Comparison of ENCODE assay signal across 22 cellular contexts in the genomic region with DNA sequence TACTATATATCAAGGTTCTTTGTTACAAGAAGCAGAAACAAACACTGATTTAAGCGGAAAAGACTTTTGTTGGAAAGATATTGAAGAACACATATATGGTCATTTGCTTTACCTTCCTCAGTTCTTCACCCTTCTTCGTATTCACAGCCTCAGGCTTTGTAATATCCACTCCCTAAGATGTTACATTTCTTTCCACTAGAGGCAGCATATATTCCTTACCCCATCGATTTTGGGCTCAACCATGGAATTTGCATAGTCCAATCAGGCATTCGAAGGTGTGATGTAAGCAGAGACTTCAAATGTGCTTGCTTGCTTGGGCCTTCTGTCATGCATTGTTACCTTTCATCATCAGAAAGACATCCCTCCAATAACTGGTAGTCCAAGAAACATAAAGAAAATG.
DNase-seq lines count a peak whose midpoint lies in the region; ATAC-seq, FAIRE-seq and TF ChIP-seq lines count a peak whose summit lies in the region.
"Had no signal": no experiment of that assay in that cellular context is flagged by ENCODE, and none has a peak within 500 bp of the region (broad histone marks: within the 10 kb centered on the region; RNA-seq: fewer than 3 reads in every experiment).

No MANE protein-coding gene starts in this region.

- no peaks in the 10 kb centered on the region for H3K23me2 ChIP-seq in H1 (ENCODE audit: low read depth, low read length)

- FAIRE-seq in H1 (lab: Jason Lieb, UNC): no peak

- H2AFZ ChIP-seq in OCI-LY1 (ENCODE audit: low read length): no peak overlapping the region
- no peak overlapping the region for H2AFZ ChIP-seq in H1 (ENCODE audit: low read length)

- peak; percentile 14 to 20; a peak in 1 of 4 replicates for TF ChIP-seq RAD21 in H1 (IDR thresholded peaks at IDR 0.05 in 1 of 2, conservative IDR thresholded peaks at IDR 0.05 in 1 of 2; ENCODE audit: low read depth in 2 of 2, low read length in 2 of 2)

- no peak overlapping the region for H3K9ac ChIP-seq in OCI-LY1 (ENCODE audit: low read length)
- no peak overlapping the region for H3K9ac ChIP-seq in H1 (replicated peaks in 1 of 4; ENCODE audit: extremely low read depth in 1 of 4, low read depth in 3 of 4, low read length in 3 of 4)

- no peaks in the 10 kb centered on the region for H3K9me3 ChIP-seq in OCI-LY1 (ENCODE audit: low read length)
- H3K9me3 ChIP-seq in H1 (ENCODE audit: insufficient read depth in 2 of 2, low read depth in 1 of 2, low read length in 1 of 2): peaks cover 0 to 3% of the 10 kb centered on the region in 2 experiments; a peak in 1 of 4 replicates

- no peak overlapping the region for H3K14ac ChIP-seq in H1 (ENCODE audit: insufficient read length)

- intact Hi-C loops in Calu3 (cut with micrococcal nuclease; ENCODE audit: unreplicated experiment): no loop called here

- TF ChIP-seq EP300 in H1 (IDR thresholded peaks at IDR 0.05; ENCODE audit: borderline replicate concordance in 1 of 2, low read depth in 2 of 2, low read length in 2 of 2): no peak

- H2AK5ac ChIP-seq in H1 (ENCODE audit: low read depth, low read length): no peak overlapping the region

- no peak overlapping the region for H3K27ac Mint-ChIP-seq in Calu3 (ENCODE audit: unreplicated experiment)
- H3K27ac Mint-ChIP-seq: CD14-positive monocyte; IgD-negative memory B cell; T-helper 2 cell treated with Interferon-gamma antibody and Interleukin-4, amounts not matched to agents 5 μg/mL and 100 μg/mL, for 36 hours had no signal

- 86% methylated on average over 4 of the region's 4 CpGs; no CpG with 5 or more reads in 1 of the 2 experiments for WGBS in H1 (ENCODE audit: extremely low coverage in 1 of 2, insufficient coverage in 1 of 2, insufficient read length in 1 of 2, insufficient replicate concordance in 2 of 2, low coverage in 1 of 2, low lambda C conversion rate in 2 of 2, missing lambda C conversion rate in 1 of 2), 2 experiments

- no peak overlapping the region for H3K4me3 ChIP-seq in OCI-LY1 (ENCODE audit: low read depth, low read length, poor library complexity, severe bottlenecking)
- no peak overlapping the region for H3K4me3 ChIP-seq in H1 (ENCODE audit: extremely low read depth in 1 of 4, insufficient read depth in 2 of 4, low read depth in 3 of 4, low read length in 4 of 4)

- H3K18ac ChIP-seq in H1 (ENCODE audit: extremely low read depth, low read length): no peak overlapping the region

- H3K36me3 ChIP-seq in OCI-LY1 (ENCODE audit: insufficient read depth, low read length): no peaks in the 10 kb centered on the region
- H3K36me3 ChIP-seq in H1 (ENCODE audit: control insufficient read depth in 2 of 4, insufficient read depth in 4 of 4, low read length in 3 of 4): no peaks in the 10 kb centered on the region

- H3K4me1 Mint-ChIP-seq in Calu3 (ENCODE audit: low read depth, unreplicated experiment): no peaks in the 10 kb centered on the region
- H3K4me1 Mint-ChIP-seq: CD14-positive monocyte, IgD-negative memory B cell had no signal

- H3K27me3 ChIP-seq in OCI-LY1 (ENCODE audit: insufficient read depth, low read length) (no peaks in the 10 kb centered on the region), H1 (replicated peaks in 1 of 4; ENCODE audit: control insufficient read depth in 3 of 4, extremely low read depth in 1 of 4, insufficient read depth in 3 of 4, low read length in 3 of 4) (no peaks in the 10 kb centered on the region)

- H3K4ac ChIP-seq in H1 (replicated peaks; ENCODE audit: insufficient read length, low read depth, low read length): no peak overlapping the region

- DNase-seq in DMS 273 (lab: John Stamatoyannopoulos, UW; ENCODE audit: unreplicated experiment) (peak; percentile 0), DMS 273 treated with DMSO at 0.1 percent for 48 hours (lab: John Stamatoyannopoulos, UW) (no peak), H1 (ENCODE audit: low read depth in 1 of 2, low spot score in 2 of 2) (no peak), Calu3 (no peak), NCI-H1436 treated with DMSO at 0.1 percent for 48 hours (lab: John Stamatoyannopoulos, UW) (no peak)
- DNase-seq: 8988T, GF-D8, HCEC 1CT, NCI-H1417, NCI-H187 treated with DMSO at 0.1 percent for 48 hours, NCI-H2107, NCI-H446 treated with DMSO at 0.1 percent for 48 hours, NCI-H526 treated with DMSO at 0.1 percent for 48 hours, SIG-M5 had no signal

- no peak overlapping the region for H4K5ac ChIP-seq in H1 (ENCODE audit: insufficient read length, low read depth, low read length)

- no peak overlapping the region for H2BK12ac ChIP-seq in H1 (ENCODE audit: low read depth, low read length)

- H4K20me1 ChIP-seq in OCI-LY1 (ENCODE audit: insufficient read depth, low read length) (no peaks in the 10 kb centered on the region), H1 (replicated peaks in 1 of 2; ENCODE audit: control insufficient read depth in 1 of 2, insufficient read depth in 2 of 2, low read length in 2 of 2) (no peaks in the 10 kb centered on the region)

- TF ChIP-seq CTCF in OCI-LY1 (IDR thresholded peaks at IDR 0.05; ENCODE audit: low read length): 0 out of 2 replicates have a peak, but pooled peaks have one; percentile 7
- TF ChIP-seq CTCF in H1 (IDR thresholded peaks at IDR 0.05; ENCODE audit: control extremely low read depth in 1 of 3, insufficient read depth in 1 of 3, low read depth in 1 of 3, low read length in 3 of 3): peak in 1 of 3 experiments; percentile 38; a peak in 1 of 4 replicates
- no peak for TF ChIP-seq CTCF in Calu3 (IDR thresholded peaks at IDR 0.05; ENCODE audit: unreplicated experiment)

- no peaks in the 10 kb centered on the region for H3K79me1 ChIP-seq in H1 (ENCODE audit: low read depth, low read length)

- no peak overlapping the region for H4K91ac ChIP-seq in H1 (replicated peaks; ENCODE audit: insufficient read length, low read length)

- no peak overlapping the region for H2BK15ac ChIP-seq in H1 (ENCODE audit: low read length)

- H3K79me2 ChIP-seq in OCI-LY1 (ENCODE audit: insufficient read depth, low read length) (no peaks in the 10 kb centered on the region), H1 (ENCODE audit: control insufficient read depth in 1 of 2, insufficient read depth in 2 of 2, low read length in 2 of 2) (no peaks in the 10 kb centered on the region)

- POLR2A ChIA-PET in H1 (lab: Charles Lee; ENCODE audit: partially characterized antibody): no interaction called here

- H3K23ac ChIP-seq in H1 (ENCODE audit: insufficient read length): no peak overlapping the region

- CTCF ChIA-PET in H1 (lab: Charles Lee; ENCODE audit: partially characterized antibody): interaction anchor here (0.6 to 1.4 kb wide), 3 partner anchors 19 to 350 kb away, joined by 3 to 6 read pairs (median 4); no protein-coding TSS in a partner anchor
- CTCF ChIA-PET in Calu3 (lab: Charles Lee): no interaction called here

- TF ChIP-seq POLR2A in H1 (IDR thresholded peaks at IDR 0.05; ENCODE audit: control extremely low read depth in 1 of 2, low read depth in 2 of 2, low read length in 2 of 2): no peak

- no peak overlapping the region for H3K4me3 Mint-ChIP-seq in Calu3 (ENCODE audit: low read depth, unreplicated experiment)
- H3K4me3 Mint-ChIP-seq: CD14-positive monocyte; IgD-negative memory B cell; T-helper 2 cell treated with Interferon-gamma antibody and Interleukin-4, amounts not matched to agents 5 μg/mL and 100 μg/mL, for 36 hours had no signal

- H2BK5ac ChIP-seq in H1 (ENCODE audit: low read depth, low read length): no peak overlapping the region

- no peak overlapping the region for H3K56ac ChIP-seq in H1 (replicated peaks; ENCODE audit: insufficient read length, low read depth, low read length)

- H3K9me3 Mint-ChIP-seq in Calu3 (ENCODE audit: low read depth, unreplicated experiment): peaks cover 18% of the 10 kb centered on the region

- no peak overlapping the region for H2BK20ac ChIP-seq in H1 (ENCODE audit: low read length)

- H3K4me1 ChIP-seq in OCI-LY1 (ENCODE audit: insufficient read depth, low read length, severe bottlenecking) (no peaks in the 10 kb centered on the region), H1 (replicated peaks in 1 of 4; ENCODE audit: control insufficient read depth in 3 of 4, insufficient read depth in 4 of 4, low read length in 3 of 4) (no peaks in the 10 kb centered on the region)

- no peaks in the 10 kb centered on the region for H3K27me3 Mint-ChIP-seq in Calu3 (ENCODE audit: unreplicated experiment)
- H3K27me3 Mint-ChIP-seq: IgD-negative memory B cell had no signal

- H3K36me3 Mint-ChIP-seq in Calu3 (ENCODE audit: insufficient read depth, unreplicated experiment): no peaks in the 10 kb centered on the region
- H3K36me3 Mint-ChIP-seq: CD14-positive monocyte, IgD-negative memory B cell had no signal

- no peak overlapping the region for H4K8ac ChIP-seq in H1 (ENCODE audit: extremely low read depth, insufficient read depth, low read length)

- no peak overlapping the region for H3K27ac ChIP-seq in OCI-LY1 (ENCODE audit: low read depth, low read length, poor library complexity, severe bottlenecking)
- H3K27ac ChIP-seq in H1 (ENCODE audit: low read depth, low read length): no peak overlapping the region
- H3K27ac ChIP-seq: RWPE1 had no signal

- BruUV-seq in Calu3 (replicated peaks; lab: Mats Ljungman, UMichigan): no TSS peak

- no peaks in the 10 kb centered on the region for H3F3A ChIP-seq in OCI-LY1 (ENCODE audit: insufficient read depth, low read length)

- no peak for ATAC-seq in GM18861 (IDR thresholded peaks at IDR 0.05; ENCODE audit: unreplicated experiment)
- ATAC-seq in GM19328 (IDR thresholded peaks at IDR 0.05; ENCODE audit: unreplicated experiment): no peak
- ATAC-seq: SK-N-SH treated with all-trans-retinoic acid at 6 μM for 48 hours had no signal

- no peak overlapping the region for H2BK120ac ChIP-seq in H1 (replicated peaks; ENCODE audit: low read depth, low read length)

- no peaks in the 10 kb centered on the region for H3K9me2 ChIP-seq in OCI-LY1 (ENCODE audit: low read depth, low read length)

- H3K4me2 ChIP-seq in OCI-LY1 (ENCODE audit: low read length) (no peak overlapping the region), H1 (ENCODE audit: insufficient read depth in 1 of 2, low read depth in 2 of 2, low read length in 2 of 2) (no peak overlapping the region)

TF ChIP-seq in H1, 55 proteins besides CTCF, POLR2A, EP300 and RAD21 (continues in another document):
- TF ChIP-seq SUZ12 (IDR thresholded peaks at IDR 0.05; ENCODE audit: low read length) (no peak), RFX5 (IDR thresholded peaks at IDR 0.05; ENCODE audit: borderline replicate concordance, low read depth, low read length) (no peak), BRCA1 (IDR thresholded peaks at IDR 0.05; ENCODE audit: low read depth, low read length) (no peak), NRF1 (IDR thresholded peaks at IDR 0.05; ENCODE audit: low read depth, low read length) (no peak), SP1 (IDR thresholded peaks at IDR 0.05; ENCODE audit: low read depth, low read length) (no peak), ASH2L (IDR thresholded peaks at IDR 0.05; ENCODE audit: low read length) (no peak), RNF2 (IDR thresholded peaks at IDR 0.05; ENCODE audit: borderline replicate concordance, low read depth, low read length, missing control alignments, poor library complexity, severe bottlenecking) (no peak), SP4 (IDR thresholded peaks at IDR 0.05; ENCODE audit: low read length) (no peak), POLR2AphosphoS5 (IDR thresholded peaks at IDR 0.05; ENCODE audit: low read depth, low read length) (no peak), CTBP2 (IDR thresholded peaks at IDR 0.05; ENCODE audit: borderline replicate concordance, insufficient read depth, insufficient read length, low read length) (no peak)
